12 cellular contexts compared by ENCODE assay signal in the genomic region with DNA sequence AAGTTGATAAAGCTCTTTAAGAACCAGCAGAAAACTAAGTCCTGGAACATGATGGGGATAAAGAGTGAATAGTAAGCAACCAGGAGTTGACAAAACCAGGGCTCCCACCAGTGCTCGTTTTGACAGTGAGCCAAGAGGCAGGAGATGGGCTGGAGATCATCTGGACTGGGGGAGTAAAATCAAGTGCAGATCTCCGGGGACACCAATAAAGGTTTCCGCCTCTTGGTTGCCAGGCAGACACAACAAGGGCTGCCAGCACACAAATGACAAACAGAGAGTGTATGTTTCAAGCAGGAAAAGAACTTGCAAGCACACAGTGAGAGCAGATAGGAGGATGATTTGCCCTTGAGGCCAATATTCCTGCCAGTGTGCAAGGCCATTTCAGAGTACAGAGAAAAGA.
A peak's percentile ranks its signal among the peaks of the same experiment; 100 is the strongest.
DNase-seq lines count a peak whose midpoint lies in the region; ATAC-seq and TF ChIP-seq lines count a peak whose summit lies in the region.
"Had no signal": no experiment of that assay in that cellular context is flagged by ENCODE, and none has a peak within 500 bp of the region (broad histone marks: within the 10 kb centered on the region; RNA-seq: fewer than 3 reads in every experiment).

No MANE protein-coding gene starts in this region.

- H3K36me3 ChIP-seq in A673 (ENCODE audit: insufficient read depth, low read length, poor library complexity, severe bottlenecking) (no peaks in the 10 kb centered on the region), heart right ventricle (no peaks in the 10 kb centered on the region)

- intact Hi-C loops in A673 (cut with micrococcal nuclease; ENCODE audit: unreplicated experiment): loop anchor here (2.0 to 10.0 kb wide), 2 partner anchors 335 to 1503 kb away; no protein-coding TSS in a partner anchor
- intact Hi-C loops in heart right ventricle (cut with DNase I): loop anchor here in 2 of 10 donors (10.0 kb wide), 1 partner anchor 1823 kb away; the partner anchor contains the start of gene TMTC2 (in 2 of the 2)
- intact Hi-C loops in activated naive CD4-positive, alpha-beta T cell treated with anti-CD3 and anti-CD28 coated beads for 36 hours (cut with micrococcal nuclease): no loop called here

- H3K4me3 ChIP-seq in A673 (ENCODE audit: low read depth, low read length, poor library complexity, severe bottlenecking): no peak overlapping the region
- no peak overlapping the region for H3K4me3 ChIP-seq in HFF-Myc (replicated peaks; ENCODE audit: low read depth, low read length)
- no peak overlapping the region for H3K4me3 ChIP-seq in heart right ventricle

- CTCF ChIA-PET in A673 (lab: Charles Lee): interaction anchor here (1.5 kb wide), 1 partner anchor 334 kb away, joined by 4 read pairs; no protein-coding TSS in a partner anchor
- CTCF ChIA-PET in activated naive CD4-positive, alpha-beta T cell treated with anti-CD3 and anti-CD28 coated beads for 36 hours (lab: Charles Lee): no interaction called here

- H3K27ac ChIP-seq in A673 (ENCODE audit: low read depth, low read length, poor library complexity, severe bottlenecking) (no peak overlapping the region), heart right ventricle (peak overlapping the region in 2 of 10 donors; percentile 32 to 37)

- H3K27ac Mint-ChIP-seq in activated naive CD4-positive, alpha-beta T cell treated with anti-CD3 and anti-CD28 coated beads for 36 hours: no peak overlapping the region
- H3K27ac Mint-ChIP-seq: activated naive CD8-positive, alpha-beta T cell treated with anti-CD3 and anti-CD28 coated beads, Interleukin-2, amount 10 ng/mL, durations not matched to agents 7 days and 5 days had no signal

- WGBS in heart right ventricle, 2 donors: 26% methylated on average over 3 of the region's 3 CpGs

- POLR2A ChIA-PET in A673 (lab: Charles Lee; ENCODE audit: low non-redundant PET): interaction anchor here (0.6 kb wide), 1 partner anchor 335 kb away, joined by 3 read pairs; no protein-coding TSS in a partner anchor

- ATAC-seq in heart right ventricle: peak; percentile 30 to 58 (median 40)
- ATAC-seq in HG03280 (IDR thresholded peaks at IDR 0.05; ENCODE audit: unreplicated experiment): no peak
- ATAC-seq in GM18867 (IDR thresholded peaks at IDR 0.05; ENCODE audit: unreplicated experiment): no peak

- H3K27me3 ChIP-seq in A673 (replicated peaks; ENCODE audit: insufficient read depth, low read depth, low read length, poor library complexity) (no peaks in the 10 kb centered on the region), heart right ventricle (no peaks in the 10 kb centered on the region)

- no peaks in the 10 kb centered on the region for H3K9me3 Mint-ChIP-seq in activated naive CD4-positive, alpha-beta T cell treated with anti-CD3 and anti-CD28 coated beads for 36 hours
- H3K9me3 Mint-ChIP-seq: activated naive CD8-positive, alpha-beta T cell treated with anti-CD3 and anti-CD28 coated beads, Interleukin-2, amount 10 ng/mL, durations not matched to agents 7 days and 5 days had no signal

- DNase-seq in A673 (ENCODE audit: low spot score) (peak; percentile 2), HFF-Myc (ENCODE audit: extremely low read depth, low read depth) (peak; percentile 16), SHP77 (lab: John Stamatoyannopoulos, UW) (peak; percentile 30 to 49), heart right ventricle (peak in 1 of 2 donors; percentile 20), NCI-H2196 (lab: John Stamatoyannopoulos, UW; ENCODE audit: unreplicated experiment) (no peak)
- DNase-seq in activated naive CD4-positive, alpha-beta T cell treated with anti-CD3 and anti-CD28 coated beads for 36 hours: no peak
- DNase-seq: activated naive CD8-positive, alpha-beta T cell treated with anti-CD3 and anti-CD28 coated beads, Interleukin-2, amount 10 ng/mL, durations not matched to agents 7 days and 5 days; AML-193; cortex of kidney; stimulated activated naive CD4-positive, alpha-beta T cell treated with Interleukin-2 at 50 U/mL for 16 hours had no signal

- no peaks in the 10 kb centered on the region for H3K4me1 Mint-ChIP-seq in activated naive CD4-positive, alpha-beta T cell treated with anti-CD3 and anti-CD28 coated beads for 36 hours (ENCODE audit: low read depth)
- H3K4me1 Mint-ChIP-seq: activated naive CD8-positive, alpha-beta T cell treated with anti-CD3 and anti-CD28 coated beads, Interleukin-2, amount 10 ng/mL, durations not matched to agents 7 days and 5 days had no signal

- BruUV-seq in A673 (replicated peaks; lab: Mats Ljungman, UMichigan): no TSS peak

- TF ChIP-seq CTCF in A673 (conservative IDR thresholded peaks at IDR 0.05; ENCODE audit: low read depth, low read length) (no peak), HFF-Myc (IDR thresholded peaks at IDR 0.05; ENCODE audit: low read depth, low read length, missing control alignments) (no peak), heart right ventricle (IDR thresholded peaks at IDR 0.05) (no peak)

- H3K4me3 Mint-ChIP-seq in activated naive CD4-positive, alpha-beta T cell treated with anti-CD3 and anti-CD28 coated beads for 36 hours: no peak overlapping the region
- H3K4me3 Mint-ChIP-seq: activated naive CD8-positive, alpha-beta T cell treated with anti-CD3 and anti-CD28 coated beads, Interleukin-2, amount 10 ng/mL, durations not matched to agents 7 days and 5 days had no signal

- no peaks in the 10 kb centered on the region for H3K36me3 Mint-ChIP-seq in activated naive CD4-positive, alpha-beta T cell treated with anti-CD3 and anti-CD28 coated beads for 36 hours (ENCODE audit: low read depth)
- H3K36me3 Mint-ChIP-seq: activated naive CD8-positive, alpha-beta T cell treated with anti-CD3 and anti-CD28 coated beads, Interleukin-2, amount 10 ng/mL, durations not matched to agents 7 days and 5 days had no signal

- H3K4me1 ChIP-seq in A673 (ENCODE audit: insufficient read depth, low read length, poor library complexity, severe bottlenecking): peaks cover 4% of the 10 kb centered on the region
- peaks cover 0 to 29% (median 0%) of the 10 kb centered on the region in 9 donors for H3K4me1 ChIP-seq in heart right ventricle

- H3K9me3 ChIP-seq in A673 (ENCODE audit: low read depth, low read length, poor library complexity, severe bottlenecking): no peaks in the 10 kb centered on the region
- no peaks in the 10 kb centered on the region for H3K9me3 ChIP-seq in heart right ventricle

- H3K27me3 Mint-ChIP-seq in activated naive CD4-positive, alpha-beta T cell treated with anti-CD3 and anti-CD28 coated beads for 36 hours (ENCODE audit: low read depth): no peaks in the 10 kb centered on the region
- H3K27me3 Mint-ChIP-seq: activated naive CD8-positive, alpha-beta T cell treated with anti-CD3 and anti-CD28 coated beads, Interleukin-2, amount 10 ng/mL, durations not matched to agents 7 days and 5 days had no signal

Comparison
In these comparisons a context has a peak if more than half of its experiments do, and no peak if none do; other contexts are left out.
1. DNase-seq: peak in A673 (single experiment), HFF-Myc (single experiment) and SHP77 (2 of 2); none in activated naive CD4-positive, alpha-beta T cell treated with anti-CD3 and anti-CD28 coated beads for 36 hours (single experiment) and NCI-H2196 (single experiment).
2. ATAC-seq: peak in heart right ventricle (8 of 8); none in HG03280 (single experiment) and GM18867 (single experiment).